15 cellular contexts compared by ENCODE assay signal in the genomic region with DNA sequence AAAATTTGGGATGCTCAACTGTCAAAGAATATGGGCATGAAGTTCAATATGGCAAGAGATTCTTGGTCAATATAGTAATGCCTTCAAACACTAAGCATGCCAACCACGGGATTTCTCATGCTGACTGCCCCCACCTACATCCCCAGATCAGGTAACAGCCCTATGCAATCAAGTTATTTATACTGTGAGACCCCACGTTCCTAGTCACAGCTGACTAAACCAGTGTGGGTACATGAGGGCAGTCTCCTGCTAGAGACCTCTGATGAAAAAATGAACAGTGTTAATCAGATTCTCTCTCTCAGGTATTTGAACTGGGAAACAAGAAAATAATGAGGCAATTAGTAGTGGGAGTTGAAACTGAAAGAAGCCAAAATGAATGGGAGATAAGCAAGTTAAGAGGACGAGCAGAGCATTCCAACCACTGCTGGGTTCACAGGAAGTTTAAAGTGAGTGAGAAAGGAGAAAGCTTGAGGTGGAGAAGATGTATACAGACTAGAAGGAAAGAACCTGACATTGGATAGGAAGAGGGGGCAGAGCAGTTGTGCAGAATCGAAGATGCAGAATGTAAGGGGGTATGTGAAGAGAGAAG.
DNase-seq lines count a peak whose midpoint lies in the region; ATAC-seq lines count a peak whose summit lies in the region.
"Had no signal": no experiment of that assay in that cellular context is flagged by ENCODE, and none has a peak within 500 bp of the region (broad histone marks: within the 10 kb centered on the region; RNA-seq: fewer than 3 reads in every experiment).

No MANE protein-coding gene starts in this region.

- no peak overlapping the region; the same call in 1 of the 2 replicates for H3K9ac ChIP-seq in iPS-20b (ENCODE audit: low read depth, low read length)

- ATAC-seq in HG02763 (IDR thresholded peaks at IDR 0.05; ENCODE audit: unreplicated experiment), result no peak

- peaks cover 45% of the 10 kb centered on the region for H3K4me1 ChIP-seq in iPS-20b (ENCODE audit: insufficient read depth, low read length)

- H3K9me3 Mint-ChIP-seq in T-helper 1 cell treated with Interleukin-12 subunit alpha and Interleukin-12 subunit beta and Interleukin-4 antibody, amounts not matched to agents 30 μg/mL and 1 μg/mL, for 36 hours, result no peaks in the 10 kb centered on the region
- H3K9me3 Mint-ChIP-seq: CD8-positive, alpha-beta memory T cell had no signal

- H3K36me3 Mint-ChIP-seq in T-helper 1 cell treated with Interleukin-12 subunit alpha and Interleukin-12 subunit beta and Interleukin-4 antibody, amounts not matched to agents 30 μg/mL and 1 μg/mL, for 36 hours (ENCODE audit: low read depth), result peaks cover 21% of the 10 kb centered on the region

- H3K27ac ChIP-seq in iPS-20b (ENCODE audit: low read length), result peak overlapping the region; percentile 1
- H3K27ac ChIP-seq: 22Rv1 had no signal

- peak overlapping the region; percentile 5 for H3K27ac Mint-ChIP-seq in T-helper 1 cell treated with Interleukin-12 subunit alpha and Interleukin-12 subunit beta and Interleukin-4 antibody, amounts not matched to agents 30 μg/mL and 1 μg/mL, for 36 hours

- DNase-seq in T-helper 1 cell (no peak), NCI-H69 (lab: John Stamatoyannopoulos, UW) (peak; percentile 36), renal cortical epithelial cell (ENCODE audit: low read depth) (peak; percentile 3), KG1 (lab: John Stamatoyannopoulos, UW) (no peak), amniotic stem cell (lab: John Stamatoyannopoulos, UW) (no peak)
- DNase-seq: CD8-positive, alpha-beta memory T cell; DND-41; NCI-H1417; NCI-H2029; NCI-H510A treated with DMSO at 0.1 percent for 48 hours; SHP77 treated with DMSO at 0.1 percent for 48 hours had no signal

- H3K9me3 ChIP-seq in iPS-20b (ENCODE audit: insufficient read depth, low read depth, low read length), result no peaks in the 10 kb centered on the region

- H3K27me3 ChIP-seq in iPS-20b (ENCODE audit: insufficient read depth, low read length), result no peaks in the 10 kb centered on the region

- H3K4me1 Mint-ChIP-seq in T-helper 1 cell treated with Interleukin-12 subunit alpha and Interleukin-12 subunit beta and Interleukin-4 antibody, amounts not matched to agents 30 μg/mL and 1 μg/mL, for 36 hours (ENCODE audit: low read depth), result peaks cover 4% of the 10 kb centered on the region
- H3K4me1 Mint-ChIP-seq: CD8-positive, alpha-beta memory T cell had no signal

- no peak overlapping the region for H3K4me3 Mint-ChIP-seq in T-helper 1 cell treated with Interleukin-12 subunit alpha and Interleukin-12 subunit beta and Interleukin-4 antibody, amounts not matched to agents 30 μg/mL and 1 μg/mL, for 36 hours
- H3K4me3 Mint-ChIP-seq: CD8-positive, alpha-beta memory T cell had no signal

- H3K36me3 ChIP-seq in iPS-20b (ENCODE audit: insufficient read depth, low read depth, low read length), result 0 out of 2 replicates have a peak, but pooled peaks cover 3% of the 10 kb centered on the region

- no peaks in the 10 kb centered on the region for H3K27me3 Mint-ChIP-seq in T-helper 1 cell treated with Interleukin-12 subunit alpha and Interleukin-12 subunit beta and Interleukin-4 antibody, amounts not matched to agents 30 μg/mL and 1 μg/mL, for 36 hours (ENCODE audit: low read depth)
- H3K27me3 Mint-ChIP-seq: CD8-positive, alpha-beta memory T cell had no signal

- no peak overlapping the region for H3K4me3 ChIP-seq in iPS-20b (ENCODE audit: low read length)

Comparison
In these comparisons a context has a peak if more than half of its experiments do, and no peak if none do; other contexts are left out.
1. DNase-seq: peak in NCI-H69 (single experiment) and renal cortical epithelial cell (single experiment); none in T-helper 1 cell (0 of 5), KG1 (single experiment) and amniotic stem cell (single experiment).